In genomic region chr6:92683769-92684168, GRCh38 we compare ENCODE assay signal across 9 cellular contexts.
"Had no signal": no experiment of that assay in that cellular context is flagged by ENCODE, and none has a peak within 500 bp of the region (broad histone marks: within the 10 kb centered on the region; RNA-seq: fewer than 3 reads in every experiment).

No MANE protein-coding gene starts in this region.

- FAIRE-seq: H54, HepG2 had no signal

- H3K36me3 Mint-ChIP-seq: IgD-negative memory B cell had no signal

- H3K9me3 Mint-ChIP-seq: H9 had no signal

- H3K27me3 Mint-ChIP-seq: IgD-negative memory B cell had no signal

- DNase-seq: GM23248, GOT3, H9, HCEC 1CT, KBM-7 had no signal

- H3K9ac ChIP-seq: GM23248 had no signal

- H2AFZ ChIP-seq: GM23248 had no signal

- H3K4me3 Mint-ChIP-seq: H9, IgD-negative memory B cell had no signal

- H3K4me1 Mint-ChIP-seq: H9 had no signal

- H3K27ac ChIP-seq: GM23248, HL-60 had no signal

- H3K4me3 ChIP-seq: GM23248 had no signal

- H3K27ac Mint-ChIP-seq: H9, IgD-negative memory B cell had no signal

- ATAC-seq: HepG2 had no signal
